In genomic region chr12:111190741-111191526, GRCh38 we compare ENCODE assay signal across 28 cellular contexts.
A peak's percentile ranks its signal among the peaks of the same experiment; 100 is the strongest.
DNase-seq lines count a peak whose midpoint lies in the region; ATAC-seq, FAIRE-seq and TF ChIP-seq lines count a peak whose summit lies in the region.
"Had no signal": no experiment of that assay in that cellular context is flagged by ENCODE, and none has a peak within 500 bp of the region (broad histone marks: within the 10 kb centered on the region; RNA-seq: fewer than 3 reads in every experiment).

No MANE protein-coding gene starts in this region.

- CTCF ChIA-PET in activated naive CD4-positive, alpha-beta T cell treated with anti-CD3 and anti-CD28 coated beads for 36 hours (lab: Charles Lee) = no interaction called here
- CTCF ChIA-PET in A549 (lab: Yijun Ruan, JAX) (interaction anchor here (0.9 to 1.5 kb wide), 3 partner anchors 41 to 81 kb away, joined by 3 read pairs; no protein-coding TSS in a partner anchor), K562 (lab: Yijun Ruan, JAX; ENCODE audit: low intra/inter-chr PET ratio) (no interaction called here)

- no peaks in the 10 kb centered on the region for H3K9me1 ChIP-seq in K562 (ENCODE audit: control insufficient read depth, insufficient read depth, low read length)

- peaks cover 2% of the 10 kb centered on the region for H3K27me3 Mint-ChIP-seq in activated naive CD4-positive, alpha-beta T cell treated with anti-CD3 and anti-CD28 coated beads for 36 hours (ENCODE audit: low read depth)

- BruUV-seq in K562 (replicated peaks; lab: Mats Ljungman, UMichigan) = no TSS peak

- intact Hi-C loops in activated naive CD4-positive, alpha-beta T cell treated with anti-CD3 and anti-CD28 coated beads for 36 hours (cut with micrococcal nuclease) = no loop called here
- intact Hi-C loops in K562 (cut with micrococcal nuclease) = no loop called here

- H3K36me3 Mint-ChIP-seq in activated naive CD4-positive, alpha-beta T cell treated with anti-CD3 and anti-CD28 coated beads for 36 hours (ENCODE audit: low read depth) = no peaks in the 10 kb centered on the region
- H3K36me3 Mint-ChIP-seq: CD14-positive monocyte; CD4-positive, alpha-beta memory T cell; CD4-positive, CD25-positive, alpha-beta regulatory T cell; CD8-positive, alpha-beta memory T cell had no signal

- peak overlapping the region; percentile 47 for H3K27ac Mint-ChIP-seq in activated naive CD4-positive, alpha-beta T cell treated with anti-CD3 and anti-CD28 coated beads for 36 hours
- H3K27ac Mint-ChIP-seq: CD14-positive monocyte; CD4-positive, alpha-beta memory T cell; CD4-positive, CD25-positive, alpha-beta regulatory T cell had no signal

- H2AFZ ChIP-seq in K562 (ENCODE audit: low read depth, low read length) = no peak overlapping the region
- peak overlapping the region; percentile 6 for H2AFZ ChIP-seq in mesenchymal stem cell (ENCODE audit: low read depth, low read length)

- no peak for ATAC-seq in A549
- no peak for ATAC-seq in K562
- ATAC-seq in GM21390 (IDR thresholded peaks at IDR 0.05; ENCODE audit: unreplicated experiment) = no peak
- ATAC-seq: GM12878 had no signal

- H3K27ac ChIP-seq in A549 (no peak overlapping the region), K562 (ENCODE audit: extremely low read depth, low read depth, low read length) (no peak overlapping the region), mesenchymal stem cell (ENCODE audit: low read length, poor library complexity, severe bottlenecking) (no peak overlapping the region)
- H3K27ac ChIP-seq: 22Rv1, BLaER1 had no signal

- 43% methylated on average over 15 of the region's 15 CpGs for WGBS in A549 (ENCODE audit: missing lambda C conversion rate)
- WGBS in K562 (ENCODE audit: insufficient coverage, low coverage, missing lambda C conversion rate) = 0% methylated on average over 15 of the region's 15 CpGs
- 81% methylated on average over 14 of the region's 15 CpGs for WGBS in mesenchymal stem cell

- POLR2A ChIA-PET in A549 (lab: Yijun Ruan, JAX) (no interaction called here), K562 (lab: Yijun Ruan, JAX) (interaction anchor here (0.5 to 0.7 kb wide), 2 partner anchors 9 to 265 kb away, joined by 3 read pairs; no protein-coding TSS in a partner anchor)

- no peak overlapping the region for H2BK15ac ChIP-seq in mesenchymal stem cell (ENCODE audit: low read depth, poor library complexity, severe bottlenecking)

- FAIRE-seq in A549 (lab: Jason Lieb, UNC) = no peak
- FAIRE-seq in K562 (lab: Jason Lieb, UNC) = no peak
- FAIRE-seq: GM12878, GM12892, GM18507 had no signal

- H2AK5ac ChIP-seq in mesenchymal stem cell (ENCODE audit: low read length, severe bottlenecking) = no peak overlapping the region

- TF ChIP-seq CTCF in A549 (IDR thresholded peaks at IDR 0.05) (no peak), K562 (IDR thresholded peaks at IDR 0.05 in 2 of 3, conservative IDR thresholded peaks at IDR 0.05 in 1 of 3; ENCODE audit: insufficient read depth in 2 of 3, low read depth in 1 of 3, low read length in 3 of 3) (no peak)

- no peak overlapping the region for H3K4me3 ChIP-seq in A549
- no peak overlapping the region for H3K4me3 ChIP-seq in K562
- no peak overlapping the region for H3K4me3 ChIP-seq in mesenchymal stem cell (ENCODE audit: insufficient read depth in 1 of 2, low read depth in 1 of 2, low read length in 2 of 2)
- H3K4me3 ChIP-seq: BLaER1, GM12878 had no signal

- no peak overlapping the region for H4K91ac ChIP-seq in mesenchymal stem cell (ENCODE audit: low read length)

- H3K9ac ChIP-seq in K562 (ENCODE audit: insufficient read depth in 1 of 2, low read depth in 2 of 2, low read length in 2 of 2) (no peak overlapping the region), mesenchymal stem cell (ENCODE audit: low read length) (no peak overlapping the region)
- H3K9ac ChIP-seq: BLaER1 had no signal

- no peak overlapping the region for H3K4me3 Mint-ChIP-seq in activated naive CD4-positive, alpha-beta T cell treated with anti-CD3 and anti-CD28 coated beads for 36 hours
- H3K4me3 Mint-ChIP-seq: CD14-positive monocyte; CD4-positive, alpha-beta memory T cell; CD4-positive, CD25-positive, alpha-beta regulatory T cell; CD8-positive, alpha-beta memory T cell had no signal

- no peak overlapping the region for H2BK12ac ChIP-seq in mesenchymal stem cell (ENCODE audit: low read length in 2 of 2)

- TF ChIP-seq EP300 in A549 (IDR thresholded peaks at IDR 0.05) (no peak), K562 (IDR thresholded peaks at IDR 0.05; ENCODE audit: low read length) (no peak)

- H3K36me3 ChIP-seq in K562 (ENCODE audit: control insufficient read depth, insufficient read depth, low read length) (no peaks in the 10 kb centered on the region), mesenchymal stem cell (ENCODE audit: control insufficient read depth in 1 of 2, insufficient read depth in 2 of 2, low read depth in 1 of 2, low read length in 2 of 2) (no peaks in the 10 kb centered on the region)
- H3K36me3 ChIP-seq: BE2C, BLaER1 had no signal

- H3K4me1 ChIP-seq in A549 (no peaks in the 10 kb centered on the region), K562 (replicated peaks in 1 of 2; ENCODE audit: control insufficient read depth in 2 of 2, insufficient read depth in 2 of 2, low read length in 2 of 2) (peaks cover 0 to 5% of the 10 kb centered on the region in 2 experiments; a peak in 2 of 5 replicates), mesenchymal stem cell (ENCODE audit: control insufficient read depth, insufficient read depth, low read depth, low read length) (no peaks in the 10 kb centered on the region)
- H3K4me1 ChIP-seq: BE2C, BLaER1 had no signal

- no peak overlapping the region for H4K8ac ChIP-seq in mesenchymal stem cell (ENCODE audit: low read length)

- H3K23ac ChIP-seq in mesenchymal stem cell (ENCODE audit: low read length in 2 of 2) = no peak overlapping the region

- H3K79me2 ChIP-seq in K562 (ENCODE audit: control insufficient read depth, insufficient read depth, low read length) = no peaks in the 10 kb centered on the region

- DNase-seq in activated naive CD4-positive, alpha-beta T cell treated with anti-CD3 and anti-CD28 coated beads for 36 hours = no peak
- DNase-seq in activated naive CD4-positive, alpha-beta T cell treated with Interleukin-2 at 50 U/mL for 16 hours = no peak
- DNase-seq in A549 (ENCODE audit: low read depth in 1 of 2, low spot score in 1 of 2) = no peak
- DNase-seq in K562 (ENCODE audit: extremely low read depth in 1 of 4, low spot score in 3 of 4) = no peak
- no peak for DNase-seq in mesenchymal stem cell
- DNase-seq in nucleus accumbens (lab: John Stamatoyannopoulos, UW) = no peak
- no peak for DNase-seq in cerebellar cortex (ENCODE audit: low spot score)
- DNase-seq: ACHN; BE2C; C1 segment of cervical spinal cord; CD4-positive, alpha-beta memory T cell; CD4-positive, CD25-positive, alpha-beta regulatory T cell; CD8-positive, alpha-beta memory T cell; COR-L47; DMS 273 treated with DMSO at 0.1 percent for 48 hours; DMS153; DMS53; DMS79; DND-41; EL; GDM1 had no signal

- H2BK120ac ChIP-seq in mesenchymal stem cell (ENCODE audit: low read depth, low read length) = no peak overlapping the region

- no peak overlapping the region for H3K4me2 ChIP-seq in A549
- H3K4me2 ChIP-seq in K562 (ENCODE audit: insufficient read depth, low read length) = no peak overlapping the region
- no peak overlapping the region for H3K4me2 ChIP-seq in mesenchymal stem cell (ENCODE audit: low read length, poor library complexity, severe bottlenecking)
- H3K4me2 ChIP-seq: BLaER1 had no signal

- no peak overlapping the region for H2BK5ac ChIP-seq in mesenchymal stem cell (ENCODE audit: low read depth, low read length, poor library complexity, severe bottlenecking)

- no peaks in the 10 kb centered on the region for H3K9me3 Mint-ChIP-seq in activated naive CD4-positive, alpha-beta T cell treated with anti-CD3 and anti-CD28 coated beads for 36 hours
- H3K9me3 Mint-ChIP-seq: CD14-positive monocyte; CD4-positive, CD25-positive, alpha-beta regulatory T cell; CD8-positive, alpha-beta memory T cell had no signal

- H3K14ac ChIP-seq in mesenchymal stem cell (ENCODE audit: low read length in 2 of 2) = no peak overlapping the region

- H3K9me3 ChIP-seq in A549 (peaks cover 10% of the 10 kb centered on the region), K562 (replicated peaks; ENCODE audit: control insufficient read depth, insufficient read depth, low read depth, low read length) (no peaks in the 10 kb centered on the region), mesenchymal stem cell (ENCODE audit: control insufficient read depth, low read length) (peaks cover 4% of the 10 kb centered on the region)
- H3K9me3 ChIP-seq: BE2C, BLaER1 had no signal

- no peak overlapping the region for H3K18ac ChIP-seq in mesenchymal stem cell (ENCODE audit: low read depth in 1 of 2, low read length in 2 of 2)

- H3K27me3 ChIP-seq in K562 (ENCODE audit: control insufficient read depth in 2 of 2, insufficient read depth in 2 of 2, low read length in 2 of 2) (peaks cover 7 to 52% of the 10 kb centered on the region in 2 experiments; a peak in 4 of 5 replicates), mesenchymal stem cell (ENCODE audit: control insufficient read depth in 1 of 2, insufficient read depth in 1 of 2, low read length in 2 of 2) (peaks cover 0 to 42% of the 10 kb centered on the region in 2 experiments)
- H3K27me3 ChIP-seq: BE2C, BLaER1 had no signal

- H3K79me1 ChIP-seq in mesenchymal stem cell (replicated peaks; ENCODE audit: low read length, poor library complexity, severe bottlenecking) = no peaks in the 10 kb centered on the region

- TF ChIP-seq POLR2A in A549 (IDR thresholded peaks at IDR 0.05; ENCODE audit: low read length) = no peak
- TF ChIP-seq POLR2A in K562 (conservative IDR thresholded peaks at IDR 0.05) = no peak

- no peak overlapping the region for H3K4ac ChIP-seq in mesenchymal stem cell (ENCODE audit: low read depth in 1 of 2, low read length in 2 of 2)

- in situ Hi-C loops in K562 (cut with MboI) = no loop called here

- no peak for TF ChIP-seq RAD21 in A549 (conservative IDR thresholded peaks at IDR 0.05 in 1 of 2, IDR thresholded peaks at IDR 0.05 in 1 of 2)
- no peak for TF ChIP-seq RAD21 in K562 (CRISPR knock-in tag; conservative IDR thresholded peaks at IDR 0.05 in 1 of 2, IDR thresholded peaks at IDR 0.05 in 1 of 2)

- H4K20me1 ChIP-seq in K562 (replicated peaks; ENCODE audit: control insufficient read depth, insufficient read depth, low read length) = 0 out of 2 replicates have a peak, but pooled peaks cover 5% of the 10 kb centered on the region
- H4K20me1 ChIP-seq: BLaER1 had no signal

- H3K4me1 Mint-ChIP-seq in activated naive CD4-positive, alpha-beta T cell treated with anti-CD3 and anti-CD28 coated beads for 36 hours (ENCODE audit: low read depth) = no peaks in the 10 kb centered on the region
- H3K4me1 Mint-ChIP-seq: CD4-positive, alpha-beta memory T cell; CD4-positive, CD25-positive, alpha-beta regulatory T cell; CD8-positive, alpha-beta memory T cell had no signal

TF ChIP-seq in A549, 52 proteins besides CTCF, POLR2A, EP300 and RAD21:
- TF ChIP-seq ZC3H11A (IDR thresholded peaks at IDR 0.05) (peak; percentile 88), NFE2L2 (conservative IDR thresholded peaks at IDR 0.05; ENCODE audit: low read length) (no peak)
TF ChIP-seq in A549: peak in this region for 1.
